Comparison of ENCODE assay signal across 10 cellular contexts in genomic region chr10:44947356-44948152, GRCh38. TPM values are rescaled to one million over a fixed set of nuclear protein-coding genes. Genes with fewer than 3 reads are reported as not detected.
DNase-seq lines count a peak whose midpoint lies in the region; ATAC-seq lines count a peak whose summit lies in the region.
"Had no signal": no experiment of that assay in that cellular context is flagged by ENCODE, and none has a peak within 500 bp of the region (broad histone marks: within the 10 kb centered on the region; RNA-seq: fewer than 3 reads in every experiment).

No MANE protein-coding gene starts in this region.

- peaks cover 4% of the 10 kb centered on the region for H3K36me3 Mint-ChIP-seq in T-helper 17 cell (ENCODE audit: low read depth)

- no peaks in the 10 kb centered on the region for H3K27me3 Mint-ChIP-seq in T-helper 17 cell

- peaks cover 2% of the 10 kb centered on the region for H3K4me1 Mint-ChIP-seq in T-helper 17 cell

- H3K27ac Mint-ChIP-seq in T-helper 17 cell, result no peak overlapping the region
- H3K27ac Mint-ChIP-seq: T-helper 2 cell treated with Interferon-gamma antibody and Interleukin-4, amounts not matched to agents 5 μg/mL and 100 μg/mL, for 36 hours had no signal

- H3K9me3 ChIP-seq in T-helper 17 cell (ENCODE audit: control insufficient read depth, low read length, poor library complexity, severe bottlenecking), result peaks cover 7% of the 10 kb centered on the region

- peak; percentile 5 for DNase-seq in activated CD8-positive, alpha-beta memory T cell treated with anti-CD3 and anti-CD28 coated beads for 24 hours
- no peak for DNase-seq in activated CD8-positive, alpha-beta memory T cell treated with anti-CD3 and anti-CD28 coated beads, Interleukin-2, amount 50 U/mL, for 4 hours
- DNase-seq in T-helper 17 cell (no peak), cerebellum (ENCODE audit: low spot score) (no peak), NCI-H187 (lab: John Stamatoyannopoulos, UW) (no peak), NCI-H526 (lab: John Stamatoyannopoulos, UW) (no peak)
- peak; percentile 6 for DNase-seq in stimulated activated CD8-positive, alpha-beta memory T cell treated with anti-CD3 and anti-CD28 coated beads, Interleukin-4, amount 100 ng/mL, for 48 hours
- DNase-seq: NCI-H2107 had no signal

- H3K4me3 Mint-ChIP-seq in T-helper 17 cell, result no peak overlapping the region
- H3K4me3 Mint-ChIP-seq: T-helper 2 cell treated with Interferon-gamma antibody and Interleukin-4, amounts not matched to agents 5 μg/mL and 100 μg/mL, for 36 hours had no signal

- ATAC-seq in HG02763 (IDR thresholded peaks at IDR 0.05; ENCODE audit: unreplicated experiment) (peak; percentile 55), T-helper 17 cell (peak; percentile 27)

RNA-seq across cellular contexts. Expression of gene RASSF4, which starts 12.0 kb away (rescaled TPM):
- total RNA-seq in T-helper 17 cell (1 to 10 TPM; 1.5 to 2.9 TPM), cerebellum (26.5 TPM)

RNA-seq across cellular contexts. Expression of gene DEPP1, which starts 31.1 kb away (rescaled TPM):
- total RNA-seq in T-helper 17 cell, result 1 to 10 TPM in 1 of 2 donors, under 1 TPM in 1; 0.27 to 1.4 TPM
- 9.9 TPM for total RNA-seq in cerebellum

RNA-seq across cellular contexts. Expression of gene TMEM72, which starts 36.4 kb away (rescaled TPM):
- not detected for total RNA-seq in T-helper 17 cell
- total RNA-seq in cerebellum, result 0.27 TPM

RNA-seq across cellular contexts. Expression of gene ZNF22, which starts 53.2 kb away (rescaled TPM):
- total RNA-seq in T-helper 17 cell, result 10 to 100 TPM; 12.1 to 12.5 TPM
- 34.9 TPM for total RNA-seq in cerebellum

Comparison
In these comparisons a context has a peak if more than half of its experiments do, and no peak if none do; other contexts are left out.
1. DNase-seq: peak in activated CD8-positive, alpha-beta memory T cell treated with anti-CD3 and anti-CD28 coated beads for 24 hours (single experiment) and stimulated activated CD8-positive, alpha-beta memory T cell treated with anti-CD3 and anti-CD28 coated beads, Interleukin-4, amount 100 ng/mL, for 48 hours (single experiment); none in activated CD8-positive, alpha-beta memory T cell treated with anti-CD3 and anti-CD28 coated beads, Interleukin-2, amount 50 U/mL, for 4 hours (single experiment), T-helper 17 cell (0 of 3), cerebellum (single experiment), NCI-H187 (0 of 2) and NCI-H526 (0 of 2).